In the genomic region with DNA sequence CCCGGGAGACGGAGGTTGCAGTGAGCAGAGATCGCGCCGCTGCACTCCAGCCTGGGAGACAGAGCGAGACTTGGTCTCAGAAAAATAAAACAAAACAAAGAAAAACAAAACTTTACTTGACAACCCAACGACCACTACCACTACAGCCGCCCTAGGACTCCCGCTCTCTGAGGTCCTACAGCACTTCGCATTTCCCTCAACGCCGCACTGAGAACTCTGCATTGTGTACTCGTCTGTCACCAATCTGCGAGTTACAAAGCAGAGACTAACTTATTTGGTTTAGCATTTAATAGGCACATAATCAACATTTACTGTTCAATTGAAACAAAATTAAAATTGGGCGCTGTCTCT, we compare ENCODE assay signal across 8 cellular contexts. TPM values are rescaled to one million over a fixed set of nuclear protein-coding genes. Genes with fewer than 3 reads are reported as not detected.
DNase-seq lines count a peak whose midpoint lies in the region; ATAC-seq and TF ChIP-seq lines count a peak whose summit lies in the region.

No MANE protein-coding gene starts in this region.

- no peaks in the 10 kb centered on the region for H3K27me3 ChIP-seq in Peyer's patch
- no peaks in the 10 kb centered on the region for H3K27me3 ChIP-seq in upper lobe of right lung

- TF ChIP-seq POLR2A in Peyer's patch (IDR thresholded peaks at IDR 0.05): no peak

- intact Hi-C loops in upper lobe of right lung (cut with DNase I): no loop called here

- H3K4me1 ChIP-seq in Peyer's patch (peaks cover 0 to 43% (median 21%) of the 10 kb centered on the region in 4 donors), upper lobe of right lung (peaks cover 25% of the 10 kb centered on the region)

- no peaks in the 10 kb centered on the region for H3K9me3 ChIP-seq in Peyer's patch
- no peaks in the 10 kb centered on the region for H3K9me3 ChIP-seq in upper lobe of right lung

- H3K27ac ChIP-seq in Peyer's patch (peak overlapping the region; percentile 95 to 97 (median 96)), upper lobe of right lung (peak overlapping the region; percentile 98)

- no peak for TF ChIP-seq CTCF in Peyer's patch (IDR thresholded peaks at IDR 0.05)
- TF ChIP-seq CTCF in upper lobe of right lung (IDR thresholded peaks at IDR 0.05): no peak

- peak; percentile 17 for ATAC-seq in upper lobe of right lung

- H3K4me3 ChIP-seq in Peyer's patch (peak overlapping the region; percentile 71 to 91 (median 80)), upper lobe of right lung (peak overlapping the region; percentile 83)

- H3K36me3 ChIP-seq in Peyer's patch (peaks cover 0 to 25% (median 0%) of the 10 kb centered on the region in 3 donors), upper lobe of right lung (peaks cover 15% of the 10 kb centered on the region)

- DNase-seq in NCI-H2029 treated with DMSO at 0.1 percent for 48 hours (lab: John Stamatoyannopoulos, UW) (peak; percentile 36), NCI-H2029 (lab: John Stamatoyannopoulos, UW) (no peak), Peyer's patch (peak in 2 of 3 donors; percentile 31 to 52), cerebellum (ENCODE audit: low spot score) (peak; percentile 14), medulla oblongata (ENCODE audit: extremely low spot score) (peak; percentile 56), upper lobe of right lung (no peak), NCI-H2081 treated with DMSO at 0.1 percent for 48 hours (lab: John Stamatoyannopoulos, UW) (no peak), iPS-NIHi7 (ENCODE audit: extremely low spot score) (no peak)

RNA-seq across cellular contexts. Expression of gene ZNF207, which starts 0.5 kb away (rescaled TPM):
- total RNA-seq in Peyer's patch (100 to 1,000 TPM; 139 to 234 (median 184) TPM), cerebellum (221 TPM), upper lobe of right lung (133 TPM)

RNA-seq across cellular contexts. Expression of gene C17orf75, which starts 7.5 kb away (rescaled TPM):
- total RNA-seq in Peyer's patch (10 to 100 TPM in 3 of 4 donors, 1 to 10 TPM in 1; 7.4 to 21.6 (median 14.3) TPM), cerebellum (32.9 TPM), upper lobe of right lung (14.2 TPM)

Comparison
In these comparisons a context has a peak if more than half of its experiments do, and no peak if none do; other contexts are left out.
1. DNase-seq: peak in NCI-H2029 treated with DMSO at 0.1 percent for 48 hours (single experiment), Peyer's patch (2 of 3), cerebellum (single experiment) and medulla oblongata (single experiment); none in NCI-H2029 (single experiment), upper lobe of right lung (single experiment), NCI-H2081 treated with DMSO at 0.1 percent for 48 hours (single experiment) and iPS-NIHi7 (single experiment).